19 cellular contexts compared by ENCODE assay signal in genomic region chr20:61833807-61834610, GRCh38.
DNase-seq lines count a peak whose midpoint lies in the region; ATAC-seq and TF ChIP-seq lines count a peak whose summit lies in the region.
"Had no signal": no experiment of that assay in that cellular context is flagged by ENCODE, and none has a peak within 500 bp of the region (broad histone marks: within the 10 kb centered on the region; RNA-seq: fewer than 3 reads in every experiment).

No MANE protein-coding gene starts in this region.

- TF ChIP-seq POLR2A in spleen (IDR thresholded peaks at IDR 0.05) = no peak

- TF ChIP-seq CTCF in right atrium auricular region (IDR thresholded peaks at IDR 0.05) (no peak), RWPE1 (conservative IDR thresholded peaks at IDR 0.05; ENCODE audit: low read depth) (no peak), spleen (IDR thresholded peaks at IDR 0.05 in 8 of 11, conservative IDR thresholded peaks at IDR 0.05 in 3 of 11) (no peak)

- no peaks in the 10 kb centered on the region for H3K27me3 ChIP-seq in right atrium auricular region
- no peaks in the 10 kb centered on the region for H3K27me3 ChIP-seq in right cardiac atrium (ENCODE audit: control insufficient read depth, insufficient read depth)
- peaks cover 0 to 38% (median 0%) of the 10 kb centered on the region in 7 donors for H3K27me3 ChIP-seq in spleen (replicated peaks in 1 of 7)

- DNase-seq in Right ventricle myocardium inferior (ENCODE audit: missing footprints) (no peak), right atrium auricular region (ENCODE audit: low spot score) (no peak), RWPE1 (ENCODE audit: low spot score) (peak; percentile 36), right cardiac atrium (peak in 2 of 3 donors; percentile 2 to 27), spleen (peak; percentile 47)
- no peak for DNase-seq in effector memory CD8-positive, alpha-beta T cell
- no peak for DNase-seq in effector CD8-positive, alpha-beta T cell (lab: John Stamatoyannopoulos, UW)
- DNase-seq: 8988T, NCI-H1105 treated with DMSO at 0.1 percent for 48 hours, NCI-H2081, NCI-H2171, NCI-H345, NCI-H524, NCI-H774 had no signal

- H3K4me3 ChIP-seq in right atrium auricular region = no peak overlapping the region
- H3K4me3 ChIP-seq in right cardiac atrium (ENCODE audit: low read length) = no peak overlapping the region
- no peak overlapping the region for H3K4me3 ChIP-seq in spleen
- H3K4me3 ChIP-seq: HAP-1 had no signal

- H3K9me3 ChIP-seq in right atrium auricular region = no peaks in the 10 kb centered on the region
- H3K9me3 ChIP-seq in right cardiac atrium (ENCODE audit: control insufficient read depth, low read length) = no peaks in the 10 kb centered on the region
- H3K9me3 ChIP-seq in spleen = peaks cover 0 to 8% (median under 1%) of the 10 kb centered on the region in 8 donors
- H3K9me3 ChIP-seq: HAP-1 had no signal

- no peaks in the 10 kb centered on the region for H3K36me3 Mint-ChIP-seq in effector memory CD8-positive, alpha-beta T cell (ENCODE audit: insufficient read depth)

- CTCF ChIA-PET in RWPE1 (lab: Yijun Ruan, JAX) = no interaction called here

- WGBS in right cardiac atrium = 76% methylated on average over 14 of the region's 14 CpGs
- WGBS in spleen, 5 donors = 78 to 86% (median 84%) methylated on average over 11 to 14 of the region's 14 CpGs

- POLR2A ChIA-PET in RWPE1 (lab: Yijun Ruan, JAX; ENCODE audit: low non-redundant PET) = interaction anchor here (0.5 kb wide), 1 partner anchor 845 kb away, joined by 3 read pairs; no protein-coding TSS in a partner anchor

- H3K27me3 Mint-ChIP-seq in effector memory CD8-positive, alpha-beta T cell = peaks cover 22 to 36% of the 10 kb centered on the region in 2 donors
- H3K27me3 Mint-ChIP-seq: B cell had no signal

- intact Hi-C loops in Right ventricle myocardium inferior (cut with DNase I) = no loop called here
- intact Hi-C loops in right cardiac atrium (cut with DNase I) = no loop called here
- intact Hi-C loops in spleen (cut with DNase I; ENCODE audit: low total_unique reads) = no loop called here

- H3K4me1 ChIP-seq in right atrium auricular region = no peaks in the 10 kb centered on the region
- no peaks in the 10 kb centered on the region for H3K4me1 ChIP-seq in right cardiac atrium (ENCODE audit: control insufficient read depth, insufficient read depth, low read length)
- H3K4me1 ChIP-seq in spleen = no peaks in the 10 kb centered on the region
- H3K4me1 ChIP-seq: HAP-1 had no signal

- H3K36me3 ChIP-seq in right atrium auricular region (no peaks in the 10 kb centered on the region), spleen (no peaks in the 10 kb centered on the region)
- H3K36me3 ChIP-seq: HAP-1 had no signal

- H3K27ac ChIP-seq in right atrium auricular region = no peak overlapping the region
- no peak overlapping the region for H3K27ac ChIP-seq in RWPE1
- H3K27ac ChIP-seq in right cardiac atrium (ENCODE audit: low read length) = no peak overlapping the region
- H3K27ac ChIP-seq in spleen = no peak overlapping the region
- H3K27ac ChIP-seq: HL-60 had no signal

- H3K4me3 Mint-ChIP-seq in effector memory CD8-positive, alpha-beta T cell = no peak overlapping the region
- H3K4me3 Mint-ChIP-seq: B cell had no signal

- peak; percentile 31 for ATAC-seq in Right ventricle myocardium inferior
- ATAC-seq in right cardiac atrium = no peak
- no peak for ATAC-seq in effector memory CD8-positive, alpha-beta T cell (replicated peaks)
- ATAC-seq in HG03565 (IDR thresholded peaks at IDR 0.05; ENCODE audit: unreplicated experiment) = no peak
- ATAC-seq: Panc1 had no signal

- H3K9me3 Mint-ChIP-seq in effector memory CD8-positive, alpha-beta T cell = no peaks in the 10 kb centered on the region

- H3K27ac Mint-ChIP-seq in effector memory CD8-positive, alpha-beta T cell = no peak overlapping the region
- H3K27ac Mint-ChIP-seq: B cell had no signal

- no peaks in the 10 kb centered on the region for H3K4me1 Mint-ChIP-seq in effector memory CD8-positive, alpha-beta T cell (ENCODE audit: low read depth in 2 of 2)
- H3K4me1 Mint-ChIP-seq: B cell had no signal

Comparison
In these comparisons a context has a peak if more than half of its experiments do, and no peak if none do; other contexts are left out.
1. DNase-seq: peak in RWPE1 (single experiment), right cardiac atrium (2 of 3) and spleen (single experiment); none in Right ventricle myocardium inferior (single experiment), right atrium auricular region (single experiment), effector memory CD8-positive, alpha-beta T cell (0 of 3) and effector CD8-positive, alpha-beta T cell (single experiment).